8 cellular contexts compared by ENCODE assay signal in the genomic region with DNA sequence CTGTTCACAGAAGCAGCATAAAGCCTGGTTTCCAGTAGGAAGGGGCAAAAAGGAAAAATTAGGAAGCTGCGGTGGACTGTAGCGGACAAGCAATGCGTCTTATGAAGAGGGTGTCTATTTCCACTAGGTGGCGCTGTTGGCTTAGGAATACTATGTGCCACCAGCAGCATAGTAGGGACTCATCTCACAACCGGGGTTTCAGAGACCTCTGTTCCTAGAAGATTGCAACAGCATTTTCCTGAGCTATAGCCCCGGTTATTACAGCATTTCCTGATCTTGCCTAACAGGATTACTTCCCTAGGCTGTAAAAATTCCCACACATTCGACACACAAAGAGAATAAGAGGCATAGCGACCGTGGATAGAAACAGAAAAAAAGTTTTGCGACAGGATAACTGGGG.
A peak's percentile ranks its signal among the peaks of the same experiment; 100 is the strongest.
DNase-seq lines count a peak whose midpoint lies in the region; ATAC-seq and TF ChIP-seq lines count a peak whose summit lies in the region.

No MANE protein-coding gene starts in this region.

- POLR2A ChIA-PET in T-cell (lab: Charles Lee) = no interaction called here

- H3K27me3 Mint-ChIP-seq in T-cell = no peaks in the 10 kb centered on the region

- peaks cover 4 to 47% (median 31%) of the 10 kb centered on the region in 3 donors for H3K9me3 Mint-ChIP-seq in T-cell

- ATAC-seq in T-cell (replicated peaks in 1 of 4) = no peak

- H3K36me3 ChIP-seq in MG63 = no peaks in the 10 kb centered on the region

- H3K4me3 ChIP-seq in MG63 (no peak overlapping the region), cardiac fibroblast (replicated peaks in 1 of 2; ENCODE audit: low read depth in 2 of 2, low read length in 2 of 2) (no peak overlapping the region)

- H3K4me3 Mint-ChIP-seq in T-cell = no peak overlapping the region

- no peaks in the 10 kb centered on the region for H3K4me1 Mint-ChIP-seq in T-cell

- no peak overlapping the region for H3K27ac Mint-ChIP-seq in T-cell

- TF ChIP-seq CTCF in cardiac fibroblast (IDR thresholded peaks at IDR 0.05; ENCODE audit: low read depth, low read length) = peak; percentile 59

- no peaks in the 10 kb centered on the region for H3K27me3 ChIP-seq in MG63

- peak; percentile 16 to 41 for DNase-seq in SHP77 (lab: John Stamatoyannopoulos, UW)
- no peak for DNase-seq in SHP77 treated with DMSO at 0.1 percent for 48 hours (lab: John Stamatoyannopoulos, UW)
- DNase-seq in MG63 = peak; percentile 35
- DNase-seq in cardiac fibroblast (ENCODE audit: low read depth in 2 of 2) = peak; percentile 66 to 87
- DNase-seq in myocyte (ENCODE audit: low read depth) = peak; percentile 1
- no peak for DNase-seq in T-cell
- DNase-seq in NCI-H187 (lab: John Stamatoyannopoulos, UW) = no peak
- no peak for DNase-seq in NCI-H146 (lab: John Stamatoyannopoulos, UW)

- H3K9me3 ChIP-seq in MG63 = no peaks in the 10 kb centered on the region; the same call in 1 of the 2 replicates

- H3K36me3 Mint-ChIP-seq in T-cell = no peaks in the 10 kb centered on the region

- CTCF ChIA-PET in T-cell (lab: Charles Lee) = no interaction called here

Comparison
In these comparisons a context has a peak if more than half of its experiments do, and no peak if none do; other contexts are left out.
1. DNase-seq: peak in SHP77 (2 of 2), MG63 (single experiment), cardiac fibroblast (2 of 2) and myocyte (single experiment); none in SHP77 treated with DMSO at 0.1 percent for 48 hours (single experiment), T-cell (0 of 34), NCI-H187 (0 of 2) and NCI-H146 (single experiment).